31 cellular contexts compared by ENCODE assay signal in genomic region chr15:60601098-60601497, GRCh38.
"Had no signal": no experiment of that assay in that cellular context is flagged by ENCODE, and none has a peak within 500 bp of the region (broad histone marks: within the 10 kb centered on the region; RNA-seq: fewer than 3 reads in every experiment).

No MANE protein-coding gene starts in this region.

- H3K79me2 ChIP-seq: parathyroid adenoma had no signal

- H3K36me3 ChIP-seq: neutrophil, spleen, suprapubic skin, tibial artery, transverse colon, upper lobe of right lung, uterus had no signal

- H3K4me2 ChIP-seq: smooth muscle cell had no signal

- H3K4me1 Mint-ChIP-seq: naive B cell; naive thymus-derived CD8-positive, alpha-beta T cell; stimulated activated naive B cell treated with anti-CD40 and anti-IgM and Interleukin-4, amounts not matched to agents 10 μg/mL and 1 μg/mL and 100 μg/mL, for 72 hours had no signal

- ATAC-seq: naive thymus-derived CD8-positive, alpha-beta T cell; natural killer cell treated with Interleukin-12 subunit alpha and Interleukin-12 subunit beta and Interleukin-15 and Interleukin-18, amount 100 ng/mL, for 72 hours; psoas muscle; right cardiac atrium; sciatic nerve; stimulated activated effector memory CD8-positive, alpha-beta T cell treated with anti-CD3 and anti-CD28 coated beads, Interleukin-12 subunit alpha, Interleukin-12 subunit beta, amount 100 ng/mL, for 72 hours; stimulated activated naive B cell treated with anti-CD40 and anti-IgM and Interleukin-4, amounts not matched to agents 10 μg/mL and 1 μg/mL and 100 μg/mL, for 72 hours; upper lobe of right lung had no signal

- H3K4me3 ChIP-seq: psoas muscle, skin epidermis, smooth muscle cell, spleen, suprapubic skin, testis, tibial artery, transverse colon, upper lobe of right lung, uterus had no signal

- H3K27ac ChIP-seq: neutrophil, parathyroid adenoma, psoas muscle, skin epidermis, spleen, suprapubic skin, testis, tibial artery, transverse colon, upper lobe of right lung, uterus had no signal

- H3K9me3 Mint-ChIP-seq: naive B cell; naive thymus-derived CD8-positive, alpha-beta T cell; natural killer cell treated with Interleukin-12 subunit alpha and Interleukin-12 subunit beta and Interleukin-15 and Interleukin-18, amount 100 ng/mL, for 72 hours; neural crest cell; stimulated activated effector memory CD8-positive, alpha-beta T cell treated with anti-CD3 and anti-CD28 coated beads, Interleukin-12 subunit alpha, Interleukin-12 subunit beta, amount 100 ng/mL, for 72 hours; stimulated activated naive B cell treated with anti-CD40 and anti-IgM and Interleukin-4, amounts not matched to agents 10 μg/mL and 1 μg/mL and 100 μg/mL, for 72 hours; stimulated activated naive CD8-positive, alpha-beta T cell treated with anti-CD3 and anti-CD28 coated beads, Interleukin-15, Interleukin-2, amounts not matched to agents 100 ng/mL and 50 ng/mL, for 24 hours; type B pancreatic cell had no signal

- DNase-seq: naive B cell; naive thymus-derived CD8-positive, alpha-beta T cell; nephron progenitor cell; nucleus accumbens; posterior cingulate gyrus; psoas muscle; right cardiac atrium; spleen; stimulated activated CD4-positive, alpha-beta T cell treated with anti-CD3 and anti-CD28 coated beads, Interleukin-12 subunit alpha, Interleukin-12 subunit beta, amount 100 ng/mL, for 4 hours; stimulated activated CD4-positive, alpha-beta T cell treated with anti-CD3 and anti-CD28 coated beads, Interleukin-1b, Interleukin-23, amount 100 ng/mL, for 48 hours; stimulated activated CD4-positive, alpha-beta T cell treated with anti-CD3 and anti-CD28 coated beads, Interleukin-4, amount 100 ng/mL, for 1 hour; stimulated activated naive B cell treated with anti-CD40 and anti-IgM and Interleukin-4, amounts not matched to agents 10 μg/mL and 1 μg/mL and 100 μg/mL, for 72 hours; stimulated activated naive CD4-positive, alpha-beta T cell treated with Interleukin-2 at 50 U/mL for 16 hours; substantia nigra; testis; tibial artery; transverse colon; upper lobe of right lung; uterus had no signal

- H3K9ac ChIP-seq: parathyroid adenoma had no signal

- H3K9me3 ChIP-seq: neutrophil, psoas muscle, spleen, suprapubic skin, testis, tibial artery, transverse colon, upper lobe of right lung, uterus had no signal

- H2AFZ ChIP-seq: parathyroid adenoma had no signal

- H3K4me1 ChIP-seq: parathyroid adenoma, testis, transverse colon, uterus had no signal

- H3K27ac Mint-ChIP-seq: naive B cell; naive thymus-derived CD8-positive, alpha-beta T cell; natural killer cell treated with Interleukin-12 subunit alpha and Interleukin-12 subunit beta and Interleukin-15 and Interleukin-18, amount 100 ng/mL, for 72 hours; nephron progenitor cell; progenitor cell of endocrine pancreas; stimulated activated effector memory CD8-positive, alpha-beta T cell treated with anti-CD3 and anti-CD28 coated beads, Interleukin-12 subunit alpha, Interleukin-12 subunit beta, amount 100 ng/mL, for 72 hours; stimulated activated naive B cell treated with anti-CD40 and anti-IgM and Interleukin-4, amounts not matched to agents 10 μg/mL and 1 μg/mL and 100 μg/mL, for 72 hours; stimulated activated naive CD8-positive, alpha-beta T cell treated with anti-CD3 and anti-CD28 coated beads, Interleukin-15, Interleukin-2, amounts not matched to agents 100 ng/mL and 50 ng/mL, for 24 hours; type B pancreatic cell had no signal

- H3K36me3 Mint-ChIP-seq: naive B cell; naive thymus-derived CD8-positive, alpha-beta T cell; natural killer cell treated with Interleukin-12 subunit alpha and Interleukin-12 subunit beta and Interleukin-15 and Interleukin-18, amount 100 ng/mL, for 72 hours; stimulated activated effector memory CD8-positive, alpha-beta T cell treated with anti-CD3 and anti-CD28 coated beads, Interleukin-12 subunit alpha, Interleukin-12 subunit beta, amount 100 ng/mL, for 72 hours; stimulated activated naive B cell treated with anti-CD40 and anti-IgM and Interleukin-4, amounts not matched to agents 10 μg/mL and 1 μg/mL and 100 μg/mL, for 72 hours; type B pancreatic cell had no signal

- H3K4me3 Mint-ChIP-seq: naive B cell; naive thymus-derived CD8-positive, alpha-beta T cell; natural killer cell treated with Interleukin-12 subunit alpha and Interleukin-12 subunit beta and Interleukin-15 and Interleukin-18, amount 100 ng/mL, for 72 hours; nephron progenitor cell; neural crest cell; stimulated activated effector memory CD8-positive, alpha-beta T cell treated with anti-CD3 and anti-CD28 coated beads, Interleukin-12 subunit alpha, Interleukin-12 subunit beta, amount 100 ng/mL, for 72 hours; stimulated activated naive B cell treated with anti-CD40 and anti-IgM and Interleukin-4, amounts not matched to agents 10 μg/mL and 1 μg/mL and 100 μg/mL, for 72 hours; stimulated activated naive CD8-positive, alpha-beta T cell treated with anti-CD3 and anti-CD28 coated beads, Interleukin-15, Interleukin-2, amounts not matched to agents 100 ng/mL and 50 ng/mL, for 24 hours; type B pancreatic cell had no signal

- H3K27me3 Mint-ChIP-seq: progenitor cell of endocrine pancreas had no signal

- H3K27me3 ChIP-seq: spleen, suprapubic skin, testis, tibial artery, transverse colon, upper lobe of right lung, uterus had no signal
